Comparison of ENCODE assay signal across 24 cellular contexts in genomic region chr1:214432247-214432646, GRCh38.
A peak's percentile ranks its signal among the peaks of the same experiment; 100 is the strongest.
DNase-seq lines count a peak whose midpoint lies in the region; ATAC-seq, FAIRE-seq and TF ChIP-seq lines count a peak whose summit lies in the region.
"Had no signal": no experiment of that assay in that cellular context is flagged by ENCODE, and none has a peak within 500 bp of the region (broad histone marks: within the 10 kb centered on the region; RNA-seq: fewer than 3 reads in every experiment).

No MANE protein-coding gene starts in this region.

- H3K9me3 ChIP-seq in A549 (no peaks in the 10 kb centered on the region), HEK293 (ENCODE audit: control insufficient read depth, insufficient read depth, low read depth, low read length) (no peaks in the 10 kb centered on the region), SK-N-MC (ENCODE audit: low read depth, low read length) (no peaks in the 10 kb centered on the region), osteoblast (ENCODE audit: low read depth, low read length) (no peaks in the 10 kb centered on the region)
- H3K9me3 ChIP-seq: Caco-2 had no signal

- peaks cover 76% of the 10 kb centered on the region for H3K79me2 ChIP-seq in osteoblast (ENCODE audit: insufficient read depth, low read length)

- peaks cover 4% of the 10 kb centered on the region; the same call in 2 of the 3 replicates for H3K4me1 ChIP-seq in A549
- H3K4me1 ChIP-seq in HEK293 (ENCODE audit: control insufficient read depth, insufficient read depth, low read length): no peaks in the 10 kb centered on the region
- peaks cover 43% of the 10 kb centered on the region for H3K4me1 ChIP-seq in osteoblast (ENCODE audit: insufficient read depth, low read length)

- H3K36me3 ChIP-seq in HEK293 (ENCODE audit: control insufficient read depth in 2 of 2, insufficient read depth in 1 of 2, low read length in 2 of 2): no peaks in the 10 kb centered on the region
- no peaks in the 10 kb centered on the region for H3K36me3 ChIP-seq in SK-N-MC (ENCODE audit: insufficient read depth, low read length)
- peaks cover 3% of the 10 kb centered on the region for H3K36me3 ChIP-seq in bronchial epithelial cell (ENCODE audit: control insufficient read depth, insufficient read depth, low read length)
- H3K36me3 ChIP-seq in osteoblast (ENCODE audit: insufficient read depth, low read length): peaks cover 22% of the 10 kb centered on the region
- H3K36me3 ChIP-seq: BLaER1 treated with 17β-estradiol and CSF1 and Interleukin-3, amounts not matched to agents 10 nM and 100 nM had no signal

- no peaks in the 10 kb centered on the region for H3K9me3 Mint-ChIP-seq in activated naive CD8-positive, alpha-beta T cell treated with anti-CD3 and anti-CD28 coated beads, Interleukin-2, amount 50 U/mL, for 24 hours
- H3K9me3 Mint-ChIP-seq in activated CD4-positive, alpha-beta memory T cell treated with anti-CD3 and anti-CD28 coated beads, Interleukin-2, amount 10 ng/mL, durations not matched to agents 7 days and 5 days: peaks cover 2% of the 10 kb centered on the region
- H3K9me3 Mint-ChIP-seq: CD4-positive, alpha-beta T cell; CD8-positive, alpha-beta T cell had no signal

- TF ChIP-seq RAD21 in A549 (conservative IDR thresholded peaks at IDR 0.05 in 1 of 2, IDR thresholded peaks at IDR 0.05 in 1 of 2): no peak

- ATAC-seq in A549: no peak
- no peak for ATAC-seq in activated naive CD8-positive, alpha-beta T cell treated with anti-CD3 and anti-CD28 coated beads, Interleukin-2, amount 50 U/mL, for 24 hours
- ATAC-seq: CD8-positive, alpha-beta T cell had no signal

- H3K4me3 ChIP-seq in A549: no peak overlapping the region
- no peak overlapping the region for H3K4me3 ChIP-seq in HEK293 (ENCODE audit: low read depth, low read length)
- H3K4me3 ChIP-seq in SK-N-MC: no peak overlapping the region
- H3K4me3 ChIP-seq in bronchial epithelial cell (ENCODE audit: low read depth, low read length): no peak overlapping the region
- no peak overlapping the region for H3K4me3 ChIP-seq in osteoblast (ENCODE audit: insufficient read depth, low read length)
- H3K4me3 ChIP-seq: BLaER1 treated with 17β-estradiol and CSF1 and Interleukin-3, amounts not matched to agents 10 nM and 100 nM had no signal

- H4K20me1 ChIP-seq in osteoblast (ENCODE audit: insufficient read depth, low read length): no peaks in the 10 kb centered on the region
- H4K20me1 ChIP-seq: BLaER1 treated with 17β-estradiol and CSF1 and Interleukin-3, amounts not matched to agents 10 nM and 100 nM had no signal

- no peaks in the 10 kb centered on the region for H3K27me3 Mint-ChIP-seq in activated naive CD8-positive, alpha-beta T cell treated with anti-CD3 and anti-CD28 coated beads, Interleukin-2, amount 50 U/mL, for 24 hours
- H3K27me3 Mint-ChIP-seq in activated CD4-positive, alpha-beta memory T cell treated with anti-CD3 and anti-CD28 coated beads, Interleukin-2, amount 10 ng/mL, durations not matched to agents 7 days and 5 days: no peaks in the 10 kb centered on the region
- H3K27me3 Mint-ChIP-seq: CD4-positive, alpha-beta T cell had no signal

- TF ChIP-seq EP300 in A549 (IDR thresholded peaks at IDR 0.05): no peak

- FAIRE-seq in A549 (lab: Jason Lieb, UNC) (no peak), bronchial epithelial cell (lab: Jason Lieb, UNC) (peak; percentile 50)
- FAIRE-seq: A204.1, D721Med, G401.6, GM12891, GM19239 had no signal

- H2AFZ ChIP-seq in osteoblast (ENCODE audit: low read length): no peak overlapping the region

- WGBS in A549 (ENCODE audit: missing lambda C conversion rate): 79% methylated on average over 1 of the region's 1 CpG

- POLR2A ChIA-PET in A549 (lab: Yijun Ruan, JAX): no interaction called here
- POLR2A ChIA-PET in HEK293 (lab: Yijun Ruan, JAX): no interaction called here
- POLR2A ChIA-PET in activated CD4-positive, alpha-beta memory T cell treated with anti-CD3 and anti-CD28 coated beads, Interleukin-2, amount 10 ng/mL, durations not matched to agents 7 days and 5 days (lab: Charles Lee): no interaction called here

- peaks cover 20% of the 10 kb centered on the region for H3K4me1 Mint-ChIP-seq in activated naive CD8-positive, alpha-beta T cell treated with anti-CD3 and anti-CD28 coated beads, Interleukin-2, amount 50 U/mL, for 24 hours
- peaks cover 20% of the 10 kb centered on the region for H3K4me1 Mint-ChIP-seq in activated CD4-positive, alpha-beta memory T cell treated with anti-CD3 and anti-CD28 coated beads, Interleukin-2, amount 10 ng/mL, durations not matched to agents 7 days and 5 days

- no peak for DNase-seq in A549 (ENCODE audit: low read depth in 1 of 2, low spot score in 1 of 2)
- DNase-seq in SK-N-MC (ENCODE audit: low read depth, low spot score): no peak
- DNase-seq in bronchial epithelial cell (ENCODE audit: low read depth): no peak
- no peak for DNase-seq in activated naive CD8-positive, alpha-beta T cell treated with anti-CD3 and anti-CD28 coated beads, Interleukin-2, amount 50 U/mL, for 24 hours
- DNase-seq in osteoblast (ENCODE audit: insufficient read length, low spot score, missing footprints): no peak
- no peak for DNase-seq in ecto neural progenitor cell (ENCODE audit: low spot score)
- DNase-seq in activated CD4-positive, alpha-beta memory T cell treated with anti-CD3 and anti-CD28 coated beads, Interleukin-2, amount 10 ng/mL, durations not matched to agents 7 days and 5 days: no peak
- DNase-seq: 8988T; AML-193; Caco-2; Calu3; CD4-positive, alpha-beta T cell; CD8-positive, alpha-beta T cell; DMS79 treated with DMSO at 0.1 percent for 48 hours; GF-D8 had no signal

- TF ChIP-seq CTCF in A549 (IDR thresholded peaks at IDR 0.05): no peak
- no peak for TF ChIP-seq CTCF in HEK293 (tag by site-specific recombination; IDR thresholded peaks at IDR 0.05)
- TF ChIP-seq CTCF in bronchial epithelial cell (IDR thresholded peaks at IDR 0.05; ENCODE audit: insufficient read depth, low read length, severe bottlenecking): no peak
- TF ChIP-seq CTCF in osteoblast (IDR thresholded peaks at IDR 0.05; ENCODE audit: extremely low read depth, low read depth, low read length): no peak

- no peak overlapping the region for H3K4me3 Mint-ChIP-seq in activated naive CD8-positive, alpha-beta T cell treated with anti-CD3 and anti-CD28 coated beads, Interleukin-2, amount 50 U/mL, for 24 hours
- H3K4me3 Mint-ChIP-seq in activated CD4-positive, alpha-beta memory T cell treated with anti-CD3 and anti-CD28 coated beads, Interleukin-2, amount 10 ng/mL, durations not matched to agents 7 days and 5 days: no peak overlapping the region
- H3K4me3 Mint-ChIP-seq: B cell; CD4-positive, alpha-beta T cell; CD8-positive, alpha-beta T cell had no signal

- no peak overlapping the region for H3K27ac Mint-ChIP-seq in activated naive CD8-positive, alpha-beta T cell treated with anti-CD3 and anti-CD28 coated beads, Interleukin-2, amount 50 U/mL, for 24 hours
- H3K27ac Mint-ChIP-seq in activated CD4-positive, alpha-beta memory T cell treated with anti-CD3 and anti-CD28 coated beads, Interleukin-2, amount 10 ng/mL, durations not matched to agents 7 days and 5 days: no peak overlapping the region
- H3K27ac Mint-ChIP-seq: B cell; CD4-positive, alpha-beta T cell; CD8-positive, alpha-beta T cell had no signal

- no peak overlapping the region for H3K4me2 ChIP-seq in A549
- H3K4me2 ChIP-seq in osteoblast (ENCODE audit: insufficient read depth, low read length): no peak overlapping the region
- H3K4me2 ChIP-seq: BLaER1 treated with 17β-estradiol and CSF1 and Interleukin-3, amounts not matched to agents 10 nM and 100 nM had no signal

- CTCF ChIA-PET in A549 (lab: Yijun Ruan, JAX) (interaction anchor here (1.0 kb wide), 1 partner anchor 84 kb away, joined by 3 read pairs; no protein-coding TSS in a partner anchor), HEK293 (lab: Yijun Ruan, JAX) (no interaction called here)
- CTCF ChIA-PET in activated CD4-positive, alpha-beta memory T cell treated with anti-CD3 and anti-CD28 coated beads, Interleukin-2, amount 10 ng/mL, durations not matched to agents 7 days and 5 days (lab: Charles Lee): interaction anchor here (0.6 kb wide), 1 partner anchor 62 kb away, joined by 5 read pairs; no protein-coding TSS in a partner anchor

- no peak overlapping the region for H3K27ac ChIP-seq in A549
- H3K27ac ChIP-seq in HEK293 (ENCODE audit: extremely low read depth, low read depth, low read length): no peak overlapping the region
- peak overlapping the region; percentile 63 for H3K27ac ChIP-seq in SK-N-MC
- H3K27ac ChIP-seq in osteoblast (ENCODE audit: low read depth, low read length): no peak overlapping the region
- H3K27ac ChIP-seq: BLaER1 treated with 17β-estradiol and CSF1 and Interleukin-3, amounts not matched to agents 10 nM and 100 nM; C4-2B had no signal

- TF ChIP-seq POLR2A in A549 (IDR thresholded peaks at IDR 0.05; ENCODE audit: low read length): no peak

- no peak overlapping the region for H3K9ac ChIP-seq in SK-N-MC (ENCODE audit: insufficient read length)
- H3K9ac ChIP-seq: BLaER1 treated with 17β-estradiol and CSF1 and Interleukin-3, amounts not matched to agents 10 nM and 100 nM had no signal

- no peaks in the 10 kb centered on the region for H3K36me3 Mint-ChIP-seq in activated naive CD8-positive, alpha-beta T cell treated with anti-CD3 and anti-CD28 coated beads, Interleukin-2, amount 50 U/mL, for 24 hours (ENCODE audit: low read depth)
- peaks cover 3% of the 10 kb centered on the region for H3K36me3 Mint-ChIP-seq in activated CD4-positive, alpha-beta memory T cell treated with anti-CD3 and anti-CD28 coated beads, Interleukin-2, amount 10 ng/mL, durations not matched to agents 7 days and 5 days (ENCODE audit: low read depth)
- H3K36me3 Mint-ChIP-seq: CD8-positive, alpha-beta T cell had no signal

- no peaks in the 10 kb centered on the region for H3K27me3 ChIP-seq in bronchial epithelial cell (ENCODE audit: control insufficient read depth, insufficient read depth, low read length)
- no peaks in the 10 kb centered on the region for H3K27me3 ChIP-seq in osteoblast (ENCODE audit: insufficient read depth, low read length)
- H3K27me3 ChIP-seq: BLaER1 treated with 17β-estradiol and CSF1 and Interleukin-3, amounts not matched to agents 10 nM and 100 nM had no signal

TF ChIP-seq in A549, 52 proteins besides CTCF, POLR2A, EP300 and RAD21 (continues in another document):
- peak; percentile 59 for TF ChIP-seq MAFK (IDR thresholded peaks at IDR 0.05; ENCODE audit: partially characterized antibody)

TF ChIP-seq in HEK293, 187 proteins besides CTCF, POLR2A, EP300 and RAD21 (continues in another document):
- no peak for TF ChIP-seq SCRT2 (tag by site-specific recombination; IDR thresholded peaks at IDR 0.05)
